ENCODE assay signal across 1 cellular context in the genomic region with DNA sequence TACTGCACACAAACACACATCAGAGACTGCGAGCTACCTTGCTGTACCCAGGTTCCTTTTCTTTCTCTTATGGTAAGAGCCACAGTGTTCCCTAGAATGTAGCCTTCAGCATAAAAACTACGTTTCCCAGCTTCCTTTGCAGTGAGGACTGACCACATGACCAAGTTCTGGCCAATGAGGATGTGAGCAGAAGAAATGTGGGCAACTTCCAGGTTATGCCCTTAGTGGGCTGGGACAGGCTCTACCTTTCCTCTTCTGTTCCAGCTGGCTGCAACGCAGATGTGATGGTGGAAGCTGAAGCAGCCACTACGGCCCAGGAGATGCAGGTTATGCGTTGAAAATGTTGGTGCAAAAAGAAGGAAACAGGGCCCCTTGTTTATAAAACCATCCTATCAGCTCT.
TF ChIP-seq lines count a peak whose summit lies in the region.

No MANE protein-coding gene starts in this region.

TF ChIP-seq in HepG2, 621 proteins besides CTCF, POLR2A, EP300 and RAD21:
- no peak for TF ChIP-seq FOXJ3 (CRISPR knock-in tag; IDR thresholded peaks at IDR 0.05; ENCODE audit: borderline replicate concordance)
- peak; percentile 83 for TF ChIP-seq NFYB (CRISPR knock-in tag; IDR thresholded peaks at IDR 0.05)
- no peak for TF ChIP-seq GABPA (IDR thresholded peaks at IDR 0.05; ENCODE audit: low read depth, low read length)
- TF ChIP-seq GABPA (CRISPR knock-in tag; IDR thresholded peaks at IDR 0.05; ENCODE audit: low read depth) = peak; percentile 56
- TF ChIP-seq, protein P1, sequence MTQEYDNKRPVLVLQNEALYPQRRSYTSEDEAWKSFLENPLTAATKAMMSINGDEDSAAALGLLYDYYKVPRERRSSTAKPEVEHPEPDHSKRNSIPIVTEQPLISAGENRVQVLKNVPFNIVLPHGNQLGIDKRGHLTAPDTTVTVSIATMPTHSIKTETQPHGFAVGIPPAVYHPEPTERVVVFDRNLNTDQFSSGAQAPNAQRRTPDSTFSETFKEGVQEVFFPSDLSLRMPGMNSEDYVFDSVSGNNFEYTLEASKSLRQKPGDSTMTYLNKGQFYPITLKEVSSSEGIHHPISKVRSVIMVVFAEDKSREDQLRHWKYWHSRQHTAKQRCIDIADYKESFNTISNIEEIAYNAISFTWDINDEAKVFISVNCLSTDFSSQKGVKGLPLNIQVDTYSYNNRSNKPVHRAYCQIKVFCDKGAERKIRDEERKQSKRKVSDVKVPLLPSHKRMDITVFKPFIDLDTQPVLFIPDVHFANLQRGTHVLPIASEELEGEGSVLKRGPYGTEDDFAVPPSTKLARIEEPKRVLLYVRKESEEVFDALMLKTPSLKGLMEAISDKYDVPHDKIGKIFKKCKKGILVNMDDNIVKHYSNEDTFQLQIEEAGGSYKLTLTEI (CRISPR knock-in tag; conservative IDR thresholded peaks at IDR 0.05) = no peak
- TF ChIP-seq, protein P2, sequence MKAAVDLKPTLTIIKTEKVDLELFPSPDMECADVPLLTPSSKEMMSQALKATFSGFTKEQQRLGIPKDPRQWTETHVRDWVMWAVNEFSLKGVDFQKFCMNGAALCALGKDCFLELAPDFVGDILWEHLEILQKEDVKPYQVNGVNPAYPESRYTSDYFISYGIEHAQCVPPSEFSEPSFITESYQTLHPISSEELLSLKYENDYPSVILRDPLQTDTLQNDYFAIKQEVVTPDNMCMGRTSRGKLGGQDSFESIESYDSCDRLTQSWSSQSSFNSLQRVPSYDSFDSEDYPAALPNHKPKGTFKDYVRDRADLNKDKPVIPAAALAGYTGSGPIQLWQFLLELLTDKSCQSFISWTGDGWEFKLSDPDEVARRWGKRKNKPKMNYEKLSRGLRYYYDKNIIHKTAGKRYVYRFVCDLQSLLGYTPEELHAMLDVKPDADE (CRISPR knock-in tag; IDR thresholded peaks at IDR 0.05) = no peak
- no peak for TF ChIP-seq FOXA3 (CRISPR knock-in tag; IDR thresholded peaks at IDR 0.05)
- TF ChIP-seq ZBTB38 (CRISPR knock-in tag; IDR thresholded peaks at IDR 0.05) = no peak
- TF ChIP-seq GABPB1 (CRISPR knock-in tag; IDR thresholded peaks at IDR 0.05) = peak; percentile 22; the same call in 1 of the 2 replicates
- TF ChIP-seq HCFC1 (IDR thresholded peaks at IDR 0.05; ENCODE audit: low read depth, low read length) = peak; percentile 70
- peak; percentile 37; the same call in 1 of the 2 replicates for TF ChIP-seq SUZ12 (IDR thresholded peaks at IDR 0.05; ENCODE audit: low read depth, low read length)
- TF ChIP-seq NR2C2 (CRISPR knock-in tag; IDR thresholded peaks at IDR 0.05; ENCODE audit: borderline replicate concordance) = peak; percentile 81; the same call in 1 of the 2 replicates
- no peak for TF ChIP-seq HNRNPUL1 (IDR thresholded peaks at IDR 0.05; ENCODE audit: low read depth, low read length)
- TF ChIP-seq DNMT3B (CRISPR knock-in tag; conservative IDR thresholded peaks at IDR 0.05) = no peak
- TF ChIP-seq RAD51 (IDR thresholded peaks at IDR 0.05; ENCODE audit: borderline replicate concordance) = no peak
- no peak for TF ChIP-seq ISL2 (CRISPR knock-in tag; IDR thresholded peaks at IDR 0.05)
- no peak for TF ChIP-seq GLI4 (CRISPR knock-in tag; IDR thresholded peaks at IDR 0.05; ENCODE audit: borderline replicate concordance)
- no peak for TF ChIP-seq POLR2AphosphoS2 (IDR thresholded peaks at IDR 0.05; ENCODE audit: low read depth, low read length)
- no peak for TF ChIP-seq NPAS2 (CRISPR knock-in tag; IDR thresholded peaks at IDR 0.05; ENCODE audit: borderline replicate concordance)
- no peak for TF ChIP-seq MEIS1 (CRISPR knock-in tag; IDR thresholded peaks at IDR 0.05; ENCODE audit: borderline replicate concordance)
- TF ChIP-seq, protein P3, sequence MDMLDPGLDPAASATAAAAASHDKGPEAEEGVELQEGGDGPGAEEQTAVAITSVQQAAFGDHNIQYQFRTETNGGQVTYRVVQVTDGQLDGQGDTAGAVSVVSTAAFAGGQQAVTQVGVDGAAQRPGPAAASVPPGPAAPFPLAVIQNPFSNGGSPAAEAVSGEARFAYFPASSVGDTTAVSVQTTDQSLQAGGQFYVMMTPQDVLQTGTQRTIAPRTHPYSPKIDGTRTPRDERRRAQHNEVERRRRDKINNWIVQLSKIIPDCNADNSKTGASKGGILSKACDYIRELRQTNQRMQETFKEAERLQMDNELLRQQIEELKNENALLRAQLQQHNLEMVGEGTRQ (IDR thresholded peaks at IDR 0.05; ENCODE audit: low read depth, low read length) = peak; percentile 57; the same call in 1 of the 2 replicates
- TF ChIP-seq, protein P3 (CRISPR knock-in tag; IDR thresholded peaks at IDR 0.05; ENCODE audit: borderline replicate concordance) = peak; percentile 84; the same call in 1 of the 2 replicates
- peak; percentile 62 for TF ChIP-seq ELF1 (CRISPR knock-in tag; IDR thresholded peaks at IDR 0.05)
- TF ChIP-seq HIVEP1 (CRISPR knock-in tag; IDR thresholded peaks at IDR 0.05) = no peak
- no peak for TF ChIP-seq REPIN1 (CRISPR knock-in tag; IDR thresholded peaks at IDR 0.05; ENCODE audit: borderline replicate concordance, low read depth)
- TF ChIP-seq KLF6 (CRISPR knock-in tag; IDR thresholded peaks at IDR 0.05) = no peak
- TF ChIP-seq, protein P4, sequence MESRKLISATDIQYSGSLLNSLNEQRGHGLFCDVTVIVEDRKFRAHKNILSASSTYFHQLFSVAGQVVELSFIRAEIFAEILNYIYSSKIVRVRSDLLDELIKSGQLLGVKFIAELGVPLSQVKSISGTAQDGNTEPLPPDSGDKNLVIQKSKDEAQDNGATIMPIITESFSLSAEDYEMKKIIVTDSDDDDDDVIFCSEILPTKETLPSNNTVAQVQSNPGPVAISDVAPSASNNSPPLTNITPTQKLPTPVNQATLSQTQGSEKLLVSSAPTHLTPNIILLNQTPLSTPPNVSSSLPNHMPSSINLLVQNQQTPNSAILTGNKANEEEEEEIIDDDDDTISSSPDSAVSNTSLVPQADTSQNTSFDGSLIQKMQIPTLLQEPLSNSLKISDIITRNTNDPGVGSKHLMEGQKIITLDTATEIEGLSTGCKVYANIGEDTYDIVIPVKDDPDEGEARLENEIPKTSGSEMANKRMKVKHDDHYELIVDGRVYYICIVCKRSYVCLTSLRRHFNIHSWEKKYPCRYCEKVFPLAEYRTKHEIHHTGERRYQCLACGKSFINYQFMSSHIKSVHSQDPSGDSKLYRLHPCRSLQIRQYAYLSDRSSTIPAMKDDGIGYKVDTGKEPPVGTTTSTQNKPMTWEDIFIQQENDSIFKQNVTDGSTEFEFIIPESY (CRISPR knock-in tag; IDR thresholded peaks at IDR 0.05) = no peak
- TF ChIP-seq, protein P5, sequence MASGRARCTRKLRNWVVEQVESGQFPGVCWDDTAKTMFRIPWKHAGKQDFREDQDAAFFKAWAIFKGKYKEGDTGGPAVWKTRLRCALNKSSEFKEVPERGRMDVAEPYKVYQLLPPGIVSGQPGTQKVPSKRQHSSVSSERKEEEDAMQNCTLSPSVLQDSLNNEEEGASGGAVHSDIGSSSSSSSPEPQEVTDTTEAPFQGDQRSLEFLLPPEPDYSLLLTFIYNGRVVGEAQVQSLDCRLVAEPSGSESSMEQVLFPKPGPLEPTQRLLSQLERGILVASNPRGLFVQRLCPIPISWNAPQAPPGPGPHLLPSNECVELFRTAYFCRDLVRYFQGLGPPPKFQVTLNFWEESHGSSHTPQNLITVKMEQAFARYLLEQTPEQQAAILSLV (CRISPR knock-in tag; IDR thresholded peaks at IDR 0.05; ENCODE audit: borderline replicate concordance) = no peak
- TF ChIP-seq ZNF556 (CRISPR knock-in tag; IDR thresholded peaks at IDR 0.05; ENCODE audit: borderline replicate concordance) = no peak
- TF ChIP-seq NFYC (CRISPR knock-in tag; IDR thresholded peaks at IDR 0.05) = peak; percentile 86
- TF ChIP-seq ZNF614 (CRISPR knock-in tag; IDR thresholded peaks at IDR 0.05; ENCODE audit: borderline replicate concordance) = no peak
- no peak for TF ChIP-seq ZNF616 (CRISPR knock-in tag; IDR thresholded peaks at IDR 0.05; ENCODE audit: low read depth)
- TF ChIP-seq ZNF337 (CRISPR knock-in tag; IDR thresholded peaks at IDR 0.05; ENCODE audit: borderline replicate concordance, low read depth) = no peak
- no peak for TF ChIP-seq NCOR1 (IDR thresholded peaks at IDR 0.05; ENCODE audit: borderline replicate concordance, low read length)
- TF ChIP-seq NR3C1 (CRISPR knock-in tag; IDR thresholded peaks at IDR 0.05) = no peak
- TF ChIP-seq, protein P6, sequence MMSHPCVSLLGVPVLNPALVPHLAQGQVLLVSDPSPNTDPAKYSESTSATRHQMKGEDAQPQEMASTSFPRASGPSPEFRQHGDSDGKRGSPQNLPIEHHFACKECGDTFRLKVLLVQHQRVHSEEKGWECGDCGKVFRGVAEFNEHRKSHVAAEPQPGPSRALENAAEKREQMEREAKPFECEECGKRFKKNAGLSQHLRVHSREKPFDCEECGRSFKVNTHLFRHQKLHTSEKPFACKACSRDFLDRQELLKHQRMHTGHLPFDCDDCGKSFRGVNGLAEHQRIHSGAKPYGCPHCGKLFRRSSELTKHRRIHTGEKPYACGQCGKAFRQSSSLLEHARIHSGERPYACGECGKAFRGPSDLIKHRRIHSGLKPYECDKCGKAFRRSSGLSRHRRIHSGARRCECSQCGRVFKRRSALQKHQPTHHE (CRISPR knock-in tag; IDR thresholded peaks at IDR 0.05; ENCODE audit: borderline replicate concordance) = no peak
- TF ChIP-seq ZSCAN12 (CRISPR knock-in tag; IDR thresholded peaks at IDR 0.05) = no peak
- peak; percentile 90 for TF ChIP-seq ZNF143 (CRISPR knock-in tag; IDR thresholded peaks at IDR 0.05)
- TF ChIP-seq SMAD9 (CRISPR knock-in tag; IDR thresholded peaks at IDR 0.05) = no peak
- TF ChIP-seq THAP11 (CRISPR knock-in tag; IDR thresholded peaks at IDR 0.05) = peak; percentile 97
- TF ChIP-seq JUND (CRISPR knock-in tag; IDR thresholded peaks at IDR 0.05) = no peak
- TF ChIP-seq, protein P7, sequence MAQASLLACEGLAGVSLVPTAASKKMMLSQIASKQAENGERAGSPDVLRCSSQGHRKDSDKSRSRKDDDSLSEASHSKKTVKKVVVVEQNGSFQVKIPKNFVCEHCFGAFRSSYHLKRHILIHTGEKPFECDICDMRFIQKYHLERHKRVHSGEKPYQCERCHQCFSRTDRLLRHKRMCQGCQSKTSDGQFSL (CRISPR knock-in tag; IDR thresholded peaks at IDR 0.05) = no peak
TF ChIP-seq in HepG2: peak in this region for 11.
